Comparison of ENCODE assay signal across 1 cellular context in the genomic region with DNA sequence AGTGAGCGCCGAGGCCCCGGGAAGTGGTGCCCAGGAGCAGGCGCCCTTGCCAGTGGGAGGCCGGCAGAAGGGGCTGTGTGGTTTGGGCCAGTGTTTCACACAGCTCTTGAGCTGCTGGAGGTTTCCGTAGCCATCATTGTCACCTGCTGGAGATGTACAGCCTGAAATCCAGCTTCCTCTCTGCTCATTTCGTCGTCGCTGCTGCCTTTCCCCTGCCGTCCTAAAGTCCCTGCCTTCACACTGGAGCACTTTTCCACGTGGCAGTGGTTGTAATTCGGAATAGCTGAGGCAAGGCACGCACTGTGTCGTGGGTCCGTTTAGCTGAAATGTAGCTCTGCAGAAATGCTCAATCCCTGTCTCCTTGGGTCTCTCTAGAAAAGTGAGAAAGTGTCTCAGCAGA.
A peak's percentile ranks its signal among the peaks of the same experiment; 100 is the strongest.
TF ChIP-seq lines count a peak whose summit lies in the region.

No MANE protein-coding gene starts in this region.

TF ChIP-seq in K562, 482 proteins besides CTCF, POLR2A, EP300 and RAD21:
- no peak for TF ChIP-seq CBX8 (IDR thresholded peaks at IDR 0.05; ENCODE audit: borderline replicate concordance, extremely low read depth, low read depth, low read length, poor library complexity, severe bottlenecking)
- TF ChIP-seq STAT5B (CRISPR knock-in tag; IDR thresholded peaks at IDR 0.05) = no peak
- TF ChIP-seq ILK (tag; IDR thresholded peaks at IDR 0.05; ENCODE audit: borderline replicate concordance, low read depth) = no peak
- TF ChIP-seq CLOCK (CRISPR knock-in tag; IDR thresholded peaks at IDR 0.05; ENCODE audit: borderline replicate concordance) = no peak
- TF ChIP-seq RBM22 (IDR thresholded peaks at IDR 0.05; ENCODE audit: low read depth, low read length, poor library complexity, severe bottlenecking) = peak; percentile 19
- TF ChIP-seq ZNF507 (tag; conservative IDR thresholded peaks at IDR 0.05) = no peak
- peak; percentile 44 for TF ChIP-seq SUPT5H (IDR thresholded peaks at IDR 0.05)
- no peak for TF ChIP-seq NFIC (IDR thresholded peaks at IDR 0.05)
- TF ChIP-seq, protein P1, sequence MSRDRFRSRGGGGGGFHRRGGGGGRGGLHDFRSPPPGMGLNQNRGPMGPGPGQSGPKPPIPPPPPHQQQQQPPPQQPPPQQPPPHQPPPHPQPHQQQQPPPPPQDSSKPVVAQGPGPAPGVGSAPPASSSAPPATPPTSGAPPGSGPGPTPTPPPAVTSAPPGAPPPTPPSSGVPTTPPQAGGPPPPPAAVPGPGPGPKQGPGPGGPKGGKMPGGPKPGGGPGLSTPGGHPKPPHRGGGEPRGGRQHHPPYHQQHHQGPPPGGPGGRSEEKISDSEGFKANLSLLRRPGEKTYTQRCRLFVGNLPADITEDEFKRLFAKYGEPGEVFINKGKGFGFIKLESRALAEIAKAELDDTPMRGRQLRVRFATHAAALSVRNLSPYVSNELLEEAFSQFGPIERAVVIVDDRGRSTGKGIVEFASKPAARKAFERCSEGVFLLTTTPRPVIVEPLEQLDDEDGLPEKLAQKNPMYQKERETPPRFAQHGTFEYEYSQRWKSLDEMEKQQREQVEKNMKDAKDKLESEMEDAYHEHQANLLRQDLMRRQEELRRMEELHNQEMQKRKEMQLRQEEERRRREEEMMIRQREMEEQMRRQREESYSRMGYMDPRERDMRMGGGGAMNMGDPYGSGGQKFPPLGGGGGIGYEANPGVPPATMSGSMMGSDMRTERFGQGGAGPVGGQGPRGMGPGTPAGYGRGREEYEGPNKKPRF (IDR thresholded peaks at IDR 0.05; ENCODE audit: low read depth, low read length) = no peak
- TF ChIP-seq GTF2B (IDR thresholded peaks at IDR 0.05; ENCODE audit: extremely low read depth, insufficient read length) = no peak
- TF ChIP-seq HNRNPUL1 (IDR thresholded peaks at IDR 0.05; ENCODE audit: low read length) = no peak
- no peak for TF ChIP-seq MCM3 (IDR thresholded peaks at IDR 0.05)
- TF ChIP-seq POLR2G (IDR thresholded peaks at IDR 0.05; ENCODE audit: low read depth, low read length) = 0 out of 2 replicates have a peak, but pooled peaks have one; percentile 49
- no peak for TF ChIP-seq TRIM25 (IDR thresholded peaks at IDR 0.05; ENCODE audit: borderline replicate concordance)
- TF ChIP-seq BCOR (IDR thresholded peaks at IDR 0.05) = no peak
- TF ChIP-seq ZFP36 (IDR thresholded peaks at IDR 0.05; ENCODE audit: low read depth, low read length, partially characterized antibody) = no peak
